ENCODE assay signal across 11 cellular contexts in genomic region chr6:132751306-132751705, GRCh38. TPM values are rescaled to one million over a fixed set of nuclear protein-coding genes. Genes with fewer than 3 reads are reported as not detected.
A peak's percentile ranks its signal among the peaks of the same experiment; 100 is the strongest.
DNase-seq lines count a peak whose midpoint lies in the region; ATAC-seq, FAIRE-seq and TF ChIP-seq lines count a peak whose summit lies in the region.
"Had no signal": no experiment of that assay in that cellular context is flagged by ENCODE, and none has a peak within 500 bp of the region (broad histone marks: within the 10 kb centered on the region; RNA-seq: fewer than 3 reads in every experiment).

No MANE protein-coding gene starts in this region.

- TF ChIP-seq CTCF in VCaP (conservative IDR thresholded peaks at IDR 0.05) = no peak

- DNase-seq in GM12892 (ENCODE audit: insufficient read length) = no peak
- DNase-seq in NCI-H510A (lab: John Stamatoyannopoulos, UW) = no peak
- no peak for DNase-seq in RPMI8226
- DNase-seq in foreskin melanocyte = no peak
- DNase-seq in A172 (ENCODE audit: low spot score) = no peak
- DNase-seq: uterus had no signal

- no peak for TF ChIP-seq POLR2A in GM12892 (IDR thresholded peaks at IDR 0.05; ENCODE audit: low read depth, low read length)

- peak overlapping the region; percentile 5; the same call in 1 of the 2 replicates for H3K27ac ChIP-seq in VCaP
- H3K27ac ChIP-seq: uterus had no signal

- FAIRE-seq in GM12892 (lab: Jason Lieb, UNC) = peak; percentile 80

- ATAC-seq in GM21390 (IDR thresholded peaks at IDR 0.05; ENCODE audit: unreplicated experiment) = peak; percentile 43
- peak; percentile 48 for ATAC-seq in HG03103 (IDR thresholded peaks at IDR 0.05; ENCODE audit: low read depth, unreplicated experiment)

RNA-seq across cellular contexts. Expression of gene VNN2, which starts 6.4 kb away (rescaled TPM):
- 20.7 TPM for polyA plus RNA-seq in GM12892 (2012; ENCODE audit: missing spikeins)
- total RNA-seq in A172 (2014; rRNA removed; shearing (Covaris generic)) = 0.19 TPM in 1 of 2 replicates, not detected in the other
- total RNA-seq: LHCN-M2, osteocyte had no signal

RNA-seq across cellular contexts. Expression of gene VNN1, which starts 37.5 kb away (rescaled TPM):
- polyA plus RNA-seq in GM12892 (2012; ENCODE audit: missing spikeins) = not detected
- total RNA-seq in A172 (2014; rRNA removed; shearing (Covaris generic)) = 0.31 and 0.71 TPM in 2 replicates
- total RNA-seq: osteocyte had no signal

RNA-seq across cellular contexts. Expression of gene SLC18B1, which starts 47.1 kb away (rescaled TPM):
- polyA plus RNA-seq in GM12892 (2012; ENCODE audit: missing spikeins) = 5.2 TPM
- total RNA-seq in A172 (2014; rRNA removed; shearing (Covaris generic)) = 6.7 and 7.3 TPM in 2 replicates
